ENCODE assay signal across 8 cellular contexts in genomic region chr2:201129044-201129505, GRCh38. TPM values are rescaled to one million over a fixed set of nuclear protein-coding genes. Genes with fewer than 3 reads are reported as not detected.
DNase-seq lines count a peak whose midpoint lies in the region; ATAC-seq and TF ChIP-seq lines count a peak whose summit lies in the region.

No MANE protein-coding gene starts in this region.

- H3K4me1 Mint-ChIP-seq in activated T-helper 2 cell treated with anti-CD3 and anti-CD28 coated beads, Interferon-gamma antibody, Interleukin-2, Interleukin-4, amounts not matched to agents 10 μg/mL and 5 μg/mL and 100 μg/mL, durations not matched to agents 14 hours and 24 hours and 36 hours (ENCODE audit: low read depth) = peaks cover 57% of the 10 kb centered on the region

- H3K27ac Mint-ChIP-seq in activated T-helper 2 cell treated with anti-CD3 and anti-CD28 coated beads, Interferon-gamma antibody, Interleukin-2, Interleukin-4, amounts not matched to agents 10 μg/mL and 5 μg/mL and 100 μg/mL, durations not matched to agents 14 hours and 24 hours and 36 hours = peak overlapping the region; percentile 98

- no peak for TF ChIP-seq POLR2A in stomach (IDR thresholded peaks at IDR 0.05)

- H3K27me3 ChIP-seq in BLaER1 treated with 17β-estradiol and CSF1 and Interleukin-3, amounts not matched to agents 10 nM and 100 nM = no peaks in the 10 kb centered on the region
- H3K27me3 ChIP-seq in HL-60 (ENCODE audit: insufficient read depth, poor library complexity, severe bottlenecking) (no peaks in the 10 kb centered on the region), stomach (no peaks in the 10 kb centered on the region), BE2C (no peaks in the 10 kb centered on the region)

- intact Hi-C loops in activated T-helper 2 cell treated with anti-CD3 and anti-CD28 coated beads, Interferon-gamma antibody, Interleukin-2, Interleukin-4, amounts not matched to agents 10 μg/mL and 5 μg/mL and 100 μg/mL, durations not matched to agents 14 hours and 24 hours and 36 hours (cut with micrococcal nuclease) = loop anchor here (1.0 to 2.0 kb wide), 5 partner anchors 12 to 416 kb away; partner anchors contain the start of genes NIF3L1, ORC2 and PPIL3
- intact Hi-C loops in stomach (cut with DNase I; ENCODE audit: low total_unique reads) = no loop called here

- H3K36me3 Mint-ChIP-seq in activated T-helper 2 cell treated with anti-CD3 and anti-CD28 coated beads, Interferon-gamma antibody, Interleukin-2, Interleukin-4, amounts not matched to agents 10 μg/mL and 5 μg/mL and 100 μg/mL, durations not matched to agents 14 hours and 24 hours and 36 hours (ENCODE audit: low read depth) = peaks cover 59% of the 10 kb centered on the region

- peak overlapping the region in 3 of 10 experiments; percentile 30 to 46 (median 34); a peak in 7 of 20 replicates for H3K4me3 ChIP-seq in BLaER1 treated with 17β-estradiol and CSF1 and Interleukin-3, amounts not matched to agents 10 nM and 100 nM
- no peak overlapping the region for H3K4me3 ChIP-seq in HL-60 (replicated peaks; ENCODE audit: insufficient read depth, low read length)
- H3K4me3 ChIP-seq in stomach = peak overlapping the region in 1 of 4 donors; percentile 49
- no peak overlapping the region for H3K4me3 ChIP-seq in BE2C (ENCODE audit: low read depth, low read length)

- H3K27ac ChIP-seq in BLaER1 treated with 17β-estradiol and CSF1 and Interleukin-3, amounts not matched to agents 10 nM and 100 nM = peak overlapping the region in 7 of 11 experiments; percentile 35 to 87 (median 79); a peak in 15 of 22 replicates
- H3K27ac ChIP-seq in HL-60 (replicated peaks) = peak overlapping the region; percentile 77
- peak overlapping the region; percentile 79 to 100 (median 99) for H3K27ac ChIP-seq in stomach

- TF ChIP-seq CTCF in HL-60 (IDR thresholded peaks at IDR 0.05; ENCODE audit: insufficient read depth, low read length) (no peak), stomach (IDR thresholded peaks at IDR 0.05) (no peak), BE2C (IDR thresholded peaks at IDR 0.05; ENCODE audit: low read depth, low read length) (no peak)

- H3K27me3 Mint-ChIP-seq in activated T-helper 2 cell treated with anti-CD3 and anti-CD28 coated beads, Interferon-gamma antibody, Interleukin-2, Interleukin-4, amounts not matched to agents 10 μg/mL and 5 μg/mL and 100 μg/mL, durations not matched to agents 14 hours and 24 hours and 36 hours (ENCODE audit: low read depth) = no peaks in the 10 kb centered on the region

- peak overlapping the region in 6 of 11 experiments; percentile 0 to 77 (median 63); a peak in 10 of 22 replicates for H3K9ac ChIP-seq in BLaER1 treated with 17β-estradiol and CSF1 and Interleukin-3, amounts not matched to agents 10 nM and 100 nM

- 10 to 22% (median 12%) methylated on average over 4 of the region's 4 CpGs for WGBS in stomach, 5 donors

- H3K4me1 ChIP-seq in BLaER1 treated with 17β-estradiol and CSF1 and Interleukin-3, amounts not matched to agents 10 nM and 100 nM = peaks cover 41 to 99% (median 81%) of the 10 kb centered on the region in 10 experiments
- H3K4me1 ChIP-seq in stomach (peaks cover 65 to 99% (median 85%) of the 10 kb centered on the region in 4 donors), BE2C (peaks cover 6% of the 10 kb centered on the region)

- H3K9me3 ChIP-seq in BLaER1 treated with 17β-estradiol and CSF1 and Interleukin-3, amounts not matched to agents 10 nM and 100 nM (replicated peaks in 1 of 11) = no peaks in the 10 kb centered on the region
- no peaks in the 10 kb centered on the region for H3K9me3 ChIP-seq in stomach
- H3K9me3 ChIP-seq in BE2C = no peaks in the 10 kb centered on the region

- ATAC-seq in GM21529 (IDR thresholded peaks at IDR 0.05; ENCODE audit: unreplicated experiment) = no peak

- no peaks in the 10 kb centered on the region for H3K9me3 Mint-ChIP-seq in activated T-helper 2 cell treated with anti-CD3 and anti-CD28 coated beads, Interferon-gamma antibody, Interleukin-2, Interleukin-4, amounts not matched to agents 10 μg/mL and 5 μg/mL and 100 μg/mL, durations not matched to agents 14 hours and 24 hours and 36 hours

- H3K4me3 Mint-ChIP-seq in activated T-helper 2 cell treated with anti-CD3 and anti-CD28 coated beads, Interferon-gamma antibody, Interleukin-2, Interleukin-4, amounts not matched to agents 10 μg/mL and 5 μg/mL and 100 μg/mL, durations not matched to agents 14 hours and 24 hours and 36 hours (ENCODE audit: low read depth) = peak overlapping the region; percentile 90

- H3K4me2 ChIP-seq in BLaER1 treated with 17β-estradiol and CSF1 and Interleukin-3, amounts not matched to agents 10 nM and 100 nM = peak overlapping the region in 9 of 11 experiments; percentile 18 to 99 (median 81); a peak in 17 of 22 replicates

- peaks cover 12 to 28% (median 15%) of the 10 kb centered on the region in 11 experiments for H3K36me3 ChIP-seq in BLaER1 treated with 17β-estradiol and CSF1 and Interleukin-3, amounts not matched to agents 10 nM and 100 nM
- peaks cover 0 to 26% (median 21%) of the 10 kb centered on the region in 4 donors for H3K36me3 ChIP-seq in stomach
- H3K36me3 ChIP-seq in BE2C = no peaks in the 10 kb centered on the region

- DNase-seq in HL-60 (ENCODE audit: low read depth in 1 of 2, low spot score in 1 of 2) (peak in 1 of 2 experiments; percentile 45), inferior parietal cortex (ENCODE audit: extremely low spot score) (peak; percentile 7), stomach (peak; percentile 59), BE2C (no peak), iPS-NIHi7 (ENCODE audit: extremely low spot score) (no peak)
- no peak for DNase-seq in activated T-helper 2 cell treated with anti-CD3 and anti-CD28 coated beads, Interferon-gamma antibody, Interleukin-2, Interleukin-4, amounts not matched to agents 10 μg/mL and 5 μg/mL and 100 μg/mL, durations not matched to agents 14 hours and 24 hours and 36 hours (ENCODE audit: low spot score)

- H4K20me1 ChIP-seq in BLaER1 treated with 17β-estradiol and CSF1 and Interleukin-3, amounts not matched to agents 10 nM and 100 nM = peaks cover 0 to 85% (median 13%) of the 10 kb centered on the region in 11 experiments; a peak in 7 of 22 replicates

- no peak for TF ChIP-seq EP300 in stomach (IDR thresholded peaks at IDR 0.05)

RNA-seq across cellular contexts. Expression of gene CFLAR, which starts 13.1 kb away (rescaled TPM):
- total RNA-seq in activated T-helper 2 cell treated with anti-CD3 and anti-CD28 coated beads, Interferon-gamma antibody, Interleukin-2, Interleukin-4, amounts not matched to agents 10 μg/mL and 5 μg/mL and 100 μg/mL, durations not matched to agents 14 hours and 24 hours and 36 hours = 255 and 268 TPM in 2 replicates
- 100 to 1,000 TPM; 149 to 424 (median 247) TPM for total RNA-seq in stomach
- polyA plus RNA-seq in stomach = 10 to 100 TPM; 23.3 to 43.4 (median 24.1) TPM
- 11.6 TPM for polyA plus RNA-seq in BE2C (2012; ENCODE audit: insufficient read depth, insufficient read length, low read depth)

RNA-seq across cellular contexts. Expression of gene CASP10, which starts 53.9 kb away (rescaled TPM):
- 14.3 and 17.3 TPM in 2 replicates for total RNA-seq in activated T-helper 2 cell treated with anti-CD3 and anti-CD28 coated beads, Interferon-gamma antibody, Interleukin-2, Interleukin-4, amounts not matched to agents 10 μg/mL and 5 μg/mL and 100 μg/mL, durations not matched to agents 14 hours and 24 hours and 36 hours
- total RNA-seq in stomach = 10 to 100 TPM in 4 of 5 donors, 1 to 10 TPM in 1; 2.6 to 34.9 (median 16.5) TPM
- 1 to 10 TPM; 4.7 to 8.1 (median 4.9) TPM for polyA plus RNA-seq in stomach
- 0.08 TPM for polyA plus RNA-seq in BE2C (2012; ENCODE audit: insufficient read depth, insufficient read length, low read depth)

RNA-seq across cellular contexts. Expression of gene NDUFB3, which starts 57.3 kb away (rescaled TPM):
- 123 and 125 TPM in 2 replicates for total RNA-seq in activated T-helper 2 cell treated with anti-CD3 and anti-CD28 coated beads, Interferon-gamma antibody, Interleukin-2, Interleukin-4, amounts not matched to agents 10 μg/mL and 5 μg/mL and 100 μg/mL, durations not matched to agents 14 hours and 24 hours and 36 hours
- 100 to 1,000 TPM in 1 of 5 donors, 10 to 100 TPM in 3, 1 to 10 TPM in 1; 3.5 to 130 (median 58.5) TPM for total RNA-seq in stomach
- polyA plus RNA-seq in stomach = 100 to 1,000 TPM in 2 of 3 donors, 10 to 100 TPM in 1; 91.2 to 134 (median 109) TPM
- 168 TPM for polyA plus RNA-seq in BE2C (2012; ENCODE audit: insufficient read depth, insufficient read length, low read depth)

RNA-seq across cellular contexts. Expression of gene HYCC2, which starts 57.6 kb away (rescaled TPM):
- total RNA-seq in activated T-helper 2 cell treated with anti-CD3 and anti-CD28 coated beads, Interferon-gamma antibody, Interleukin-2, Interleukin-4, amounts not matched to agents 10 μg/mL and 5 μg/mL and 100 μg/mL, durations not matched to agents 14 hours and 24 hours and 36 hours = 20.1 and 23.8 TPM in 2 replicates
- 10 to 100 TPM in 3 of 5 donors, 1 to 10 TPM in 2; 2.9 to 51.6 (median 11.1) TPM for total RNA-seq in stomach
- 1 to 10 TPM; 2.4 to 4.0 (median 2.5) TPM for polyA plus RNA-seq in stomach
- 4.7 TPM for polyA plus RNA-seq in BE2C (2012; ENCODE audit: insufficient read depth, insufficient read length, low read depth)

Comparison
In these comparisons a context has a peak if more than half of its experiments do, and no peak if none do; other contexts are left out.
1. DNase-seq: peak in inferior parietal cortex (single experiment) and stomach (single experiment); none in activated T-helper 2 cell treated with anti-CD3 and anti-CD28 coated beads, Interferon-gamma antibody, Interleukin-2, Interleukin-4, amounts not matched to agents 10 μg/mL and 5 μg/mL and 100 μg/mL, durations not matched to agents 14 hours and 24 hours and 36 hours (single experiment), BE2C (single experiment) and iPS-NIHi7 (single experiment).
2. Peak in every context shown above with its lines, with median percentiles within 50 percentile points of each other: H3K27ac ChIP-seq.